Comparison of ENCODE assay signal across 15 cellular contexts in genomic region chr9:80163889-80164288, GRCh38.
DNase-seq lines count a peak whose midpoint lies in the region; ATAC-seq lines count a peak whose summit lies in the region.
"Had no signal": no experiment of that assay in that cellular context is flagged by ENCODE, and none has a peak within 500 bp of the region (broad histone marks: within the 10 kb centered on the region; RNA-seq: fewer than 3 reads in every experiment).

No MANE protein-coding gene starts in this region.

- DNase-seq in NCI-H2029 treated with DMSO at 0.1 percent for 48 hours (lab: John Stamatoyannopoulos, UW) (no peak), neuronal stem cell (ENCODE audit: low spot score) (no peak), 8988T (no peak)
- DNase-seq in stimulated activated CD4-positive, alpha-beta T cell treated with anti-CD3 and anti-CD28 coated beads, Interleukin-2, amount 100 ng/mL, for 48 hours: no peak
- DNase-seq: activated CD8-positive, alpha-beta memory T cell treated with anti-CD3 and anti-CD28 coated beads, Interleukin-2, amount 10 ng/mL, durations not matched to agents 7 days and 5 days; CD4-positive, alpha-beta memory T cell; hypothalamus; NCI-H524; transverse colon had no signal

- peak overlapping the region; percentile 22 for H3K27ac Mint-ChIP-seq in stimulated activated memory B cell treated with anti-CD40 and anti-IgM and Interleukin-4, amounts not matched to agents 10 μg/mL and 1 μg/mL and 100 μg/mL, for 72 hours
- H3K27ac Mint-ChIP-seq: activated CD8-positive, alpha-beta memory T cell treated with anti-CD3 and anti-CD28 coated beads, Interleukin-2, amount 10 ng/mL, durations not matched to agents 7 days and 5 days; activated naive CD8-positive, alpha-beta T cell; CD4-positive, alpha-beta memory T cell had no signal

- H3K4me1 ChIP-seq in neuronal stem cell (ENCODE audit: control insufficient read depth in 2 of 2, insufficient read depth in 1 of 2, low read depth in 1 of 2, low read length in 2 of 2): no peaks in the 10 kb centered on the region
- H3K4me1 ChIP-seq: transverse colon had no signal

- no peak overlapping the region for H2AK5ac ChIP-seq in neuronal stem cell (ENCODE audit: low read depth, low read length)

- H2BK120ac ChIP-seq in neuronal stem cell (ENCODE audit: low read depth, low read length): no peak overlapping the region

- no peak overlapping the region for H2AFZ ChIP-seq in neuronal stem cell (ENCODE audit: low read length)

- no peak overlapping the region for H4K8ac ChIP-seq in neuronal stem cell (ENCODE audit: low read depth, low read length)

- peaks cover 2% of the 10 kb centered on the region for H3K9me3 Mint-ChIP-seq in stimulated activated memory B cell treated with anti-CD40 and anti-IgM and Interleukin-4, amounts not matched to agents 10 μg/mL and 1 μg/mL and 100 μg/mL, for 72 hours
- H3K9me3 Mint-ChIP-seq: CD4-positive, alpha-beta memory T cell had no signal

- H3K27me3 ChIP-seq in neuronal stem cell (ENCODE audit: control insufficient read depth in 3 of 3, insufficient read depth in 3 of 3, low read depth in 1 of 3, low read length in 3 of 3): no peaks in the 10 kb centered on the region
- H3K27me3 ChIP-seq: transverse colon had no signal

- peaks cover 24% of the 10 kb centered on the region for H3K4me1 Mint-ChIP-seq in stimulated activated memory B cell treated with anti-CD40 and anti-IgM and Interleukin-4, amounts not matched to agents 10 μg/mL and 1 μg/mL and 100 μg/mL, for 72 hours
- H3K4me1 Mint-ChIP-seq: activated CD8-positive, alpha-beta memory T cell treated with anti-CD3 and anti-CD28 coated beads, Interleukin-2, amount 10 ng/mL, durations not matched to agents 7 days and 5 days; CD4-positive, alpha-beta memory T cell had no signal

- no peaks in the 10 kb centered on the region for H3K79me1 ChIP-seq in neuronal stem cell (ENCODE audit: low read depth, low read length)

- no peak overlapping the region for H3K4ac ChIP-seq in neuronal stem cell (ENCODE audit: low read length)

- no peaks in the 10 kb centered on the region for H3K36me3 Mint-ChIP-seq in stimulated activated memory B cell treated with anti-CD40 and anti-IgM and Interleukin-4, amounts not matched to agents 10 μg/mL and 1 μg/mL and 100 μg/mL, for 72 hours
- H3K36me3 Mint-ChIP-seq: activated CD8-positive, alpha-beta memory T cell treated with anti-CD3 and anti-CD28 coated beads, Interleukin-2, amount 10 ng/mL, durations not matched to agents 7 days and 5 days; activated naive CD8-positive, alpha-beta T cell; CD4-positive, alpha-beta memory T cell had no signal

- H3K27ac ChIP-seq in neuronal stem cell (replicated peaks; ENCODE audit: low read length): no peak overlapping the region
- H3K27ac ChIP-seq: transverse colon had no signal

- H3K4me2 ChIP-seq in neuronal stem cell (ENCODE audit: insufficient read depth, low read length, poor library complexity, severe bottlenecking): no peak overlapping the region

- no peaks in the 10 kb centered on the region for H3K9me3 ChIP-seq in neuronal stem cell (replicated peaks in 1 of 2; ENCODE audit: control insufficient read depth in 2 of 2, insufficient read depth in 1 of 2, low read depth in 1 of 2, low read length in 2 of 2)
- H3K9me3 ChIP-seq: transverse colon had no signal

- H3K9ac ChIP-seq in neuronal stem cell (ENCODE audit: low read depth, low read length, poor library complexity): no peak overlapping the region

- no peak overlapping the region for H2BK12ac ChIP-seq in neuronal stem cell (ENCODE audit: low read length)

- WGBS in neuronal stem cell (ENCODE audit: extremely low coverage in 2 of 2, insufficient read length in 2 of 2, insufficient replicate concordance in 1 of 2), 2 donors: no CpG with 5 or more reads among the region's 4 CpGs

- H3K36me3 ChIP-seq in neuronal stem cell (replicated peaks in 1 of 2; ENCODE audit: control insufficient read depth in 2 of 2, insufficient read depth in 2 of 2, low read length in 2 of 2): no peaks in the 10 kb centered on the region
- H3K36me3 ChIP-seq: transverse colon had no signal

- no peak overlapping the region for H3K18ac ChIP-seq in neuronal stem cell (ENCODE audit: low read length)

- H4K91ac ChIP-seq in neuronal stem cell (ENCODE audit: low read depth, low read length, poor library complexity): no peak overlapping the region

- no peak overlapping the region for H3K4me3 Mint-ChIP-seq in stimulated activated memory B cell treated with anti-CD40 and anti-IgM and Interleukin-4, amounts not matched to agents 10 μg/mL and 1 μg/mL and 100 μg/mL, for 72 hours
- H3K4me3 Mint-ChIP-seq: activated CD8-positive, alpha-beta memory T cell treated with anti-CD3 and anti-CD28 coated beads, Interleukin-2, amount 10 ng/mL, durations not matched to agents 7 days and 5 days; activated naive CD8-positive, alpha-beta T cell; CD4-positive, alpha-beta memory T cell had no signal

- ATAC-seq in GM19324 (IDR thresholded peaks at IDR 0.05; ENCODE audit: low FRiP score, unreplicated experiment) (peak; percentile 85), HG02588 (IDR thresholded peaks at IDR 0.05; ENCODE audit: unreplicated experiment) (peak; percentile 75), HG03342 (IDR thresholded peaks at IDR 0.05; ENCODE audit: unreplicated experiment) (peak; percentile 82)
- peak; percentile 90 for ATAC-seq in stimulated activated memory B cell treated with anti-CD40 and anti-IgM and Interleukin-4, amounts not matched to agents 10 μg/mL and 1 μg/mL and 100 μg/mL, for 72 hours
- ATAC-seq: activated CD8-positive, alpha-beta memory T cell treated with anti-CD3 and anti-CD28 coated beads, Interleukin-2, amount 10 ng/mL, durations not matched to agents 7 days and 5 days; Right ventricle myocardium inferior had no signal

- no peak overlapping the region for H3K4me3 ChIP-seq in neuronal stem cell (ENCODE audit: low read length in 2 of 2)
- H3K4me3 ChIP-seq: transverse colon had no signal

- no peak overlapping the region for H3K14ac ChIP-seq in neuronal stem cell (ENCODE audit: low read length)

- H3K27me3 Mint-ChIP-seq in stimulated activated memory B cell treated with anti-CD40 and anti-IgM and Interleukin-4, amounts not matched to agents 10 μg/mL and 1 μg/mL and 100 μg/mL, for 72 hours: no peaks in the 10 kb centered on the region
- H3K27me3 Mint-ChIP-seq: activated CD8-positive, alpha-beta memory T cell treated with anti-CD3 and anti-CD28 coated beads, Interleukin-2, amount 10 ng/mL, durations not matched to agents 7 days and 5 days; activated naive CD8-positive, alpha-beta T cell had no signal

- H2BK15ac ChIP-seq in neuronal stem cell (ENCODE audit: low read length): no peak overlapping the region

- no peak overlapping the region for H2BK5ac ChIP-seq in neuronal stem cell (ENCODE audit: low read length)

- no peak overlapping the region for H3K23ac ChIP-seq in neuronal stem cell (ENCODE audit: low read depth, low read length, poor library complexity)
